21 cellular contexts compared by ENCODE assay signal in genomic region chr1:228689255-228689654, GRCh38.
"Had no signal": no experiment of that assay in that cellular context is flagged by ENCODE, and none has a peak within 500 bp of the region (broad histone marks: within the 10 kb centered on the region; RNA-seq: fewer than 3 reads in every experiment).

No MANE protein-coding gene starts in this region.

- DNase-seq: colonic mucosa; dermis blood vessel endothelial cell; dorsolateral prefrontal cortex; effector CD4-positive, alpha-beta T cell; effector memory CD4-positive, alpha-beta T cell; foreskin keratinocyte; gastrocnemius medialis; glutamatergic neuron; heart left ventricle; hypothalamus; immature natural killer cell; left cardiac atrium; left lung; left ventricle myocardium superior; lower lobe of right lung; mesenchymal stem cell; mucosa of descending colon; naive B cell had no signal

- H3K9me3 ChIP-seq: colonic mucosa, esophagus muscularis mucosa, gastrocnemius medialis, heart left ventricle, left lung, lower lobe of right lung, mucosa of descending colon had no signal

- H3K4me3 ChIP-seq: colonic mucosa, dorsolateral prefrontal cortex, esophagus muscularis mucosa, gastrocnemius medialis, hepatocyte, left lung, lower lobe of right lung, mucosa of descending colon had no signal

- H3K9me3 Mint-ChIP-seq: immature natural killer cell, mesothelial cell of epicardium, naive B cell had no signal

- H3K27ac ChIP-seq: colonic mucosa, dorsolateral prefrontal cortex, esophagus muscularis mucosa, foreskin keratinocyte, gastrocnemius medialis, heart left ventricle, hepatocyte, left lung, lower lobe of right lung had no signal

- H3K36me3 Mint-ChIP-seq: immature natural killer cell, mesothelial cell of epicardium, naive B cell had no signal

- H3K4me1 Mint-ChIP-seq: immature natural killer cell, naive B cell had no signal

- H3K36me3 ChIP-seq: colonic mucosa, esophagus muscularis mucosa, gastrocnemius medialis, heart left ventricle, left lung, lower lobe of right lung had no signal

- H3K27me3 ChIP-seq: colonic mucosa, dorsolateral prefrontal cortex, esophagus muscularis mucosa, foreskin keratinocyte, heart left ventricle, hepatocyte, left lung had no signal

- H3K4me2 ChIP-seq: hepatocyte had no signal

- H3K27ac Mint-ChIP-seq: immature natural killer cell, mesothelial cell of epicardium, naive B cell had no signal

- H3K79me2 ChIP-seq: hepatocyte had no signal

- H3K4me3 Mint-ChIP-seq: immature natural killer cell, mesothelial cell of epicardium, naive B cell had no signal

- H2AFZ ChIP-seq: hepatocyte had no signal

- H3K4me1 ChIP-seq: colonic mucosa, foreskin keratinocyte, gastrocnemius medialis, left lung, lower lobe of right lung had no signal
